Comparison of ENCODE assay signal across 1 cellular context in genomic region chr21:34614443-34614692, GRCh38.
TF ChIP-seq lines count a peak whose summit lies in the region.

No MANE protein-coding gene starts in this region.

TF ChIP-seq in HCT116, 20 proteins besides CTCF, POLR2A, EP300 and RAD21 (continued from another document):
- TF ChIP-seq SRF (IDR thresholded peaks at IDR 0.05; ENCODE audit: low read depth) (no peak), YY1 (IDR thresholded peaks at IDR 0.05; ENCODE audit: extremely low read depth, insufficient replicate concordance, low read depth, low read length) (no peak), SP1 (IDR thresholded peaks at IDR 0.05; ENCODE audit: low read depth) (no peak), TCF7L2 (IDR thresholded peaks at IDR 0.05; ENCODE audit: borderline replicate concordance, extremely low read depth, insufficient read depth, insufficient read length) (no peak), EGR1 (IDR thresholded peaks at IDR 0.05; ENCODE audit: low read depth) (no peak)
